In genomic region chr12:52198454-52199215, GRCh38 we compare ENCODE assay signal across 13 cellular contexts. TPM values are rescaled to one million over a fixed set of nuclear protein-coding genes. Genes with fewer than 3 reads are reported as not detected.
DNase-seq lines count a peak whose midpoint lies in the region; ATAC-seq, FAIRE-seq and TF ChIP-seq lines count a peak whose summit lies in the region.
"Had no signal": no experiment of that assay in that cellular context is flagged by ENCODE, and none has a peak within 500 bp of the region (broad histone marks: within the 10 kb centered on the region; RNA-seq: fewer than 3 reads in every experiment).

No MANE protein-coding gene starts in this region.

- peak overlapping the region; percentile 42 for H3K27ac Mint-ChIP-seq in Caco-2 (ENCODE audit: unreplicated experiment)
- H3K27ac Mint-ChIP-seq in natural killer cell treated with Interleukin-12 subunit alpha and Interleukin-12 subunit beta and Interleukin-15 and Interleukin-18, amount 100 ng/mL, for 72 hours, result no peak overlapping the region
- H3K27ac Mint-ChIP-seq: natural killer cell had no signal

- H3K79me1 ChIP-seq in neuronal stem cell (ENCODE audit: low read depth, low read length), result no peaks in the 10 kb centered on the region

- H3K14ac ChIP-seq in neuronal stem cell (ENCODE audit: low read length), result no peak overlapping the region

- H4K91ac ChIP-seq in neuronal stem cell (ENCODE audit: low read depth, low read length, poor library complexity), result no peak overlapping the region

- no peak overlapping the region for H2AFZ ChIP-seq in neuronal stem cell (ENCODE audit: low read length)

- no peak overlapping the region for H3K23ac ChIP-seq in neuronal stem cell (ENCODE audit: low read depth, low read length, poor library complexity)

- H3K27me3 Mint-ChIP-seq in Caco-2 (ENCODE audit: insufficient read depth, unreplicated experiment), result no peaks in the 10 kb centered on the region
- peaks cover 17 to 20% of the 10 kb centered on the region in 2 donors for H3K27me3 Mint-ChIP-seq in natural killer cell treated with Interleukin-12 subunit alpha and Interleukin-12 subunit beta and Interleukin-15 and Interleukin-18, amount 100 ng/mL, for 72 hours

- no CpG with 5 or more reads among the region's 5 CpGs for WGBS in neuronal stem cell (ENCODE audit: extremely low coverage in 2 of 2, insufficient read length in 2 of 2, insufficient replicate concordance in 1 of 2), 2 donors

- peak overlapping the region; percentile 49 for H3K18ac ChIP-seq in neuronal stem cell (ENCODE audit: low read length)

- POLR2A ChIA-PET in Caco-2 (lab: Charles Lee), result no interaction called here

- no peak overlapping the region for H2BK120ac ChIP-seq in neuronal stem cell (ENCODE audit: low read depth, low read length)

- H3K9me3 Mint-ChIP-seq in Caco-2 (ENCODE audit: unreplicated experiment), result no peaks in the 10 kb centered on the region
- no peaks in the 10 kb centered on the region for H3K9me3 Mint-ChIP-seq in natural killer cell treated with Interleukin-12 subunit alpha and Interleukin-12 subunit beta and Interleukin-15 and Interleukin-18, amount 100 ng/mL, for 72 hours
- H3K9me3 Mint-ChIP-seq: natural killer cell had no signal

- H3K4me1 ChIP-seq in Caco-2 (peaks cover 6% of the 10 kb centered on the region; the same call in 1 of the 2 replicates), neuronal stem cell (ENCODE audit: control insufficient read depth in 2 of 2, insufficient read depth in 1 of 2, low read depth in 1 of 2, low read length in 2 of 2) (peaks cover 2 to 28% of the 10 kb centered on the region in 2 donors)

- no peaks in the 10 kb centered on the region for H3K27me3 ChIP-seq in Caco-2 (replicated peaks; ENCODE audit: control insufficient read depth, insufficient read depth, low read length)
- H3K27me3 ChIP-seq in bronchial epithelial cell (ENCODE audit: control insufficient read depth, insufficient read depth, low read length), result no peaks in the 10 kb centered on the region
- H3K27me3 ChIP-seq in neuronal stem cell (ENCODE audit: control insufficient read depth in 3 of 3, insufficient read depth in 3 of 3, low read depth in 1 of 3, low read length in 3 of 3), result peaks cover 0 to 56% (median 0%) of the 10 kb centered on the region in 3 experiments

- peaks cover 13% of the 10 kb centered on the region for H3K4me1 Mint-ChIP-seq in Caco-2 (ENCODE audit: low read depth, unreplicated experiment)
- H3K4me1 Mint-ChIP-seq in natural killer cell treated with Interleukin-12 subunit alpha and Interleukin-12 subunit beta and Interleukin-15 and Interleukin-18, amount 100 ng/mL, for 72 hours (ENCODE audit: low read depth in 2 of 2), result peaks cover 0 to 6% of the 10 kb centered on the region in 2 donors

- FAIRE-seq in bronchial epithelial cell (lab: Jason Lieb, UNC), result peak; percentile 92
- FAIRE-seq in GM12891 (lab: Jason Lieb, UNC), result no peak
- FAIRE-seq: H54 had no signal

- H2AK5ac ChIP-seq in neuronal stem cell (ENCODE audit: low read depth, low read length), result no peak overlapping the region

- H2BK5ac ChIP-seq in neuronal stem cell (ENCODE audit: low read length), result no peak overlapping the region

- H3K4me3 ChIP-seq in Caco-2 (ENCODE audit: low read depth, low read length), result no peak overlapping the region
- no peak overlapping the region for H3K4me3 ChIP-seq in bronchial epithelial cell (ENCODE audit: low read depth, low read length)
- no peak overlapping the region for H3K4me3 ChIP-seq in neuronal stem cell (ENCODE audit: low read length in 2 of 2)

- H2BK15ac ChIP-seq in neuronal stem cell (ENCODE audit: low read length), result peak overlapping the region; percentile 51

- DNase-seq in Caco-2 (no peak), NCI-H226 (peak; percentile 60), bronchial epithelial cell (ENCODE audit: low read depth) (no peak), neuronal stem cell (ENCODE audit: low spot score) (no peak), GM12891 (ENCODE audit: insufficient read length, low spot score) (no peak)
- DNase-seq in natural killer cell treated with Interleukin-12 subunit alpha and Interleukin-12 subunit beta and Interleukin-15 and Interleukin-18, amount 100 ng/mL, for 72 hours (ENCODE audit: low spot score), result no peak
- DNase-seq in stimulated activated CD4-positive, alpha-beta T cell treated with anti-CD3 and anti-CD28 coated beads, Interleukin-4, amount 100 ng/mL, for 24 hours, result no peak
- DNase-seq: Karpas-422, natural killer cell had no signal

- CTCF ChIA-PET in Caco-2 (lab: Charles Lee), result no interaction called here

- H3K36me3 ChIP-seq in Caco-2 (ENCODE audit: control insufficient read depth, insufficient read depth, low read length) (no peaks in the 10 kb centered on the region), bronchial epithelial cell (ENCODE audit: control insufficient read depth, insufficient read depth, low read length) (no peaks in the 10 kb centered on the region), neuronal stem cell (replicated peaks in 1 of 2; ENCODE audit: control insufficient read depth in 2 of 2, insufficient read depth in 2 of 2, low read length in 2 of 2) (no peaks in the 10 kb centered on the region)

- no peak overlapping the region for H3K27ac ChIP-seq in neuronal stem cell (replicated peaks; ENCODE audit: low read length)
- H3K27ac ChIP-seq: C4-2B had no signal

- no peak overlapping the region for H4K8ac ChIP-seq in neuronal stem cell (ENCODE audit: low read depth, low read length)

- H3K9me3 ChIP-seq in Caco-2, result no peaks in the 10 kb centered on the region
- H3K9me3 ChIP-seq in neuronal stem cell (replicated peaks in 1 of 2; ENCODE audit: control insufficient read depth in 2 of 2, insufficient read depth in 1 of 2, low read depth in 1 of 2, low read length in 2 of 2), result no peaks in the 10 kb centered on the region

- no peak overlapping the region for H3K4me3 Mint-ChIP-seq in Caco-2 (ENCODE audit: unreplicated experiment)
- H3K4me3 Mint-ChIP-seq in natural killer cell treated with Interleukin-12 subunit alpha and Interleukin-12 subunit beta and Interleukin-15 and Interleukin-18, amount 100 ng/mL, for 72 hours, result no peak overlapping the region
- H3K4me3 Mint-ChIP-seq: natural killer cell had no signal

- no peak for ATAC-seq in natural killer cell treated with Interleukin-12 subunit alpha and Interleukin-12 subunit beta and Interleukin-15 and Interleukin-18, amount 100 ng/mL, for 72 hours
- ATAC-seq in HG03354 (IDR thresholded peaks at IDR 0.05; ENCODE audit: poor library complexity, severe bottlenecking, unreplicated experiment), result no peak

- no TSS peak for BruUV-seq in Caco-2 (replicated peaks; lab: Mats Ljungman, UMichigan)

- H3K9ac ChIP-seq in neuronal stem cell (ENCODE audit: low read depth, low read length, poor library complexity), result no peak overlapping the region

- no peaks in the 10 kb centered on the region for H3K36me3 Mint-ChIP-seq in Caco-2 (ENCODE audit: insufficient read depth, unreplicated experiment)
- H3K36me3 Mint-ChIP-seq in natural killer cell treated with Interleukin-12 subunit alpha and Interleukin-12 subunit beta and Interleukin-15 and Interleukin-18, amount 100 ng/mL, for 72 hours, result no peaks in the 10 kb centered on the region
- H3K36me3 Mint-ChIP-seq: natural killer cell had no signal

- H2BK12ac ChIP-seq in neuronal stem cell (ENCODE audit: low read length), result no peak overlapping the region

- intact Hi-C loops in Caco-2 (cut with micrococcal nuclease; ENCODE audit: unreplicated experiment), result no loop called here

- H3K4ac ChIP-seq in neuronal stem cell (ENCODE audit: low read length), result no peak overlapping the region

- TF ChIP-seq CTCF in Caco-2 (IDR thresholded peaks at IDR 0.05; ENCODE audit: insufficient read depth in 1 of 2, low read depth in 1 of 2, low read length in 1 of 2, severe bottlenecking in 1 of 2, unreplicated experiment in 1 of 2), result no peak
- no peak for TF ChIP-seq CTCF in bronchial epithelial cell (IDR thresholded peaks at IDR 0.05; ENCODE audit: insufficient read depth, low read length, severe bottlenecking)

- no peak overlapping the region for H3K4me2 ChIP-seq in neuronal stem cell (ENCODE audit: insufficient read depth, low read length, poor library complexity, severe bottlenecking)

- TF ChIP-seq POLR2A in GM12891 (IDR thresholded peaks at IDR 0.05; ENCODE audit: low read depth, low read length), result no peak

TF ChIP-seq in GM12891, 5 proteins besides CTCF, POLR2A, EP300 and RAD21:
- TF ChIP-seq TAF1 (IDR thresholded peaks at IDR 0.05; ENCODE audit: low read depth, low read length) (no peak), POU2F2 (IDR thresholded peaks at IDR 0.05; ENCODE audit: low read depth, low read length) (no peak), PAX5 (IDR thresholded peaks at IDR 0.05; ENCODE audit: insufficient read depth, low read length, severe bottlenecking) (no peak), POLR2AphosphoS5 (IDR thresholded peaks at IDR 0.05; ENCODE audit: low read depth, low read length) (no peak), SPI1 (IDR thresholded peaks at IDR 0.05; ENCODE audit: low read depth, low read length) (no peak)

RNA-seq across cellular contexts. Expression of gene KRT80, which starts 6.8 kb away (rescaled TPM):
- total RNA-seq in Caco-2 (2022) (0.26 and 0.29 TPM in 2 replicates), bronchial epithelial cell (14.7 and 66.4 TPM in 2 replicates)
- 0.07 TPM for polyA plus RNA-seq in neuronal stem cell (2013, experiment 1 of 2)
- polyA plus RNA-seq in neuronal stem cell (2013, experiment 2 of 2), result 0.07 TPM
- total RNA-seq in natural killer cell treated with Interleukin-12 subunit alpha and Interleukin-12 subunit beta and Interleukin-15 and Interleukin-18, amount 100 ng/mL, for 72 hours, result not detected
- not detected for polyA plus RNA-seq in GM12891 (2012; ENCODE audit: low read depth, missing spikeins)
- total RNA-seq: natural killer cell, subcutaneous adipose tissue had no signal

RNA-seq across cellular contexts. Expression of gene KRT7, which starts 34.4 kb away (rescaled TPM):
- 13.9 and 19.9 TPM in 2 replicates for total RNA-seq in Caco-2 (2022)
- 532 and 895 TPM in 2 replicates for total RNA-seq in bronchial epithelial cell
- polyA plus RNA-seq in neuronal stem cell (2013, experiment 1 of 2), result 0.24 TPM
- 0.18 TPM for polyA plus RNA-seq in neuronal stem cell (2013, experiment 2 of 2)
- total RNA-seq in natural killer cell treated with Interleukin-12 subunit alpha and Interleukin-12 subunit beta and Interleukin-15 and Interleukin-18, amount 100 ng/mL, for 72 hours, result 1 to 10 TPM; 2.6 to 6.1 TPM
- polyA plus RNA-seq in GM12891 (2012; ENCODE audit: low read depth, missing spikeins), result 20.2 TPM

Comparison
In these comparisons a context has a peak if more than half of its experiments do, and no peak if none do; other contexts are left out.
1. RNA of gene KRT80, which starts 6.8 kb away (total RNA-seq): 14.7 to 66.4 TPM in bronchial epithelial cell; 0.26 to 0.29 TPM in Caco-2 and not detected in natural killer cell treated with Interleukin-12 subunit alpha and Interleukin-12 subunit beta and Interleukin-15 and Interleukin-18, amount 100 ng/mL, for 72 hours; every median in the first group is over 10 times any median in the second.
2. RNA of gene KRT7, which starts 34.4 kb away (total RNA-seq): 532 to 895 TPM in bronchial epithelial cell; 13.9 to 19.9 TPM in Caco-2 and 2.6 to 6.1 TPM in natural killer cell treated with Interleukin-12 subunit alpha and Interleukin-12 subunit beta and Interleukin-15 and Interleukin-18, amount 100 ng/mL, for 72 hours; every median in the first group is over 10 times any median in the second.